In genomic region chr7:129804301-129805085, GRCh38 we compare ENCODE assay signal across 25 cellular contexts.
DNase-seq lines count a peak whose midpoint lies in the region; ATAC-seq, FAIRE-seq and TF ChIP-seq lines count a peak whose summit lies in the region.
"Had no signal": no experiment of that assay in that cellular context is flagged by ENCODE, and none has a peak within 500 bp of the region (broad histone marks: within the 10 kb centered on the region; RNA-seq: fewer than 3 reads in every experiment).

No MANE protein-coding gene starts in this region.

- TF ChIP-seq CTCF in IMR-90 (conservative IDR thresholded peaks at IDR 0.05; ENCODE audit: low read depth, low read length) (no peak), H1 (IDR thresholded peaks at IDR 0.05; ENCODE audit: control extremely low read depth in 1 of 3, insufficient read depth in 1 of 3, low read depth in 1 of 3, low read length in 3 of 3) (no peak), neural progenitor cell (IDR thresholded peaks at IDR 0.05) (no peak)

- no peak overlapping the region for H3K56ac ChIP-seq in IMR-90 (ENCODE audit: extremely low read depth, insufficient read depth, low read length)
- H3K56ac ChIP-seq in H1 (replicated peaks; ENCODE audit: insufficient read length, low read depth, low read length): no peak overlapping the region

- H3K14ac ChIP-seq in IMR-90 (replicated peaks; ENCODE audit: low read depth, low read length) (no peak overlapping the region), H1 (ENCODE audit: insufficient read length) (no peak overlapping the region)

- H3K9me1 ChIP-seq in IMR-90 (ENCODE audit: insufficient read depth, low read length): no peaks in the 10 kb centered on the region

- H2BK12ac ChIP-seq in H1 (ENCODE audit: low read depth, low read length): no peak overlapping the region

- TF ChIP-seq RAD21 in IMR-90 (IDR thresholded peaks at IDR 0.05; ENCODE audit: low read length) (no peak), H1 (IDR thresholded peaks at IDR 0.05 in 1 of 2, conservative IDR thresholded peaks at IDR 0.05 in 1 of 2; ENCODE audit: low read depth in 2 of 2, low read length in 2 of 2) (no peak)

- H2AK5ac ChIP-seq in IMR-90 (ENCODE audit: low read depth, low read length) (no peak overlapping the region), H1 (ENCODE audit: low read depth, low read length) (no peak overlapping the region)

- no peak overlapping the region for H2AFZ ChIP-seq in IMR-90 (replicated peaks; ENCODE audit: low read length, poor library complexity)
- H2AFZ ChIP-seq in H1 (ENCODE audit: low read length): no peak overlapping the region
- H2AFZ ChIP-seq in neural progenitor cell (replicated peaks): peak overlapping the region; percentile 79

- H3K27me3 ChIP-seq in IMR-90 (ENCODE audit: control insufficient read depth, insufficient read depth, low read length): peaks cover 23% of the 10 kb centered on the region; the same call in 1 of the 2 replicates
- H3K27me3 ChIP-seq in H1 (replicated peaks in 1 of 4; ENCODE audit: control insufficient read depth in 3 of 4, extremely low read depth in 1 of 4, insufficient read depth in 3 of 4, low read length in 3 of 4): no peaks in the 10 kb centered on the region
- no peaks in the 10 kb centered on the region for H3K27me3 ChIP-seq in neural progenitor cell
- H3K27me3 ChIP-seq: BLaER1 treated with 17β-estradiol and CSF1 and Interleukin-3, amounts not matched to agents 10 nM and 100 nM had no signal

- H3K9me3 ChIP-seq in IMR-90 (ENCODE audit: control insufficient read depth, insufficient read depth, low read length) (no peaks in the 10 kb centered on the region), H1 (ENCODE audit: insufficient read depth in 2 of 2, low read depth in 1 of 2, low read length in 1 of 2) (no peaks in the 10 kb centered on the region), neural progenitor cell (ENCODE audit: low read depth) (no peaks in the 10 kb centered on the region)
- H3K9me3 ChIP-seq: A549; BLaER1 treated with 17β-estradiol and CSF1 and Interleukin-3, amounts not matched to agents 10 nM and 100 nM; Caco-2; HAP-1 had no signal

- WGBS in IMR-90 (ENCODE audit: extremely low coverage in 2 of 2, insufficient read length in 1 of 2), 2 experiments: 86% methylated on average over 6 of the region's 24 CpGs; no CpG with 5 or more reads in 1 of the 2 experiments
- WGBS in H1 (ENCODE audit: extremely low coverage in 1 of 2, insufficient coverage in 1 of 2, insufficient read length in 1 of 2, insufficient replicate concordance in 2 of 2, low coverage in 1 of 2, low lambda C conversion rate in 2 of 2, missing lambda C conversion rate in 1 of 2), 2 experiments: 87% methylated on average over 24 of the region's 24 CpGs; no CpG with 5 or more reads in 1 of the 2 experiments

- H3K23me2 ChIP-seq in H1 (ENCODE audit: low read depth, low read length): no peaks in the 10 kb centered on the region

- intact Hi-C loops in IMR-90 (cut with micrococcal nuclease): no loop called here

- TF ChIP-seq POLR2A in IMR-90 (IDR thresholded peaks at IDR 0.05; ENCODE audit: low read depth, low read length) (no peak), H1 (IDR thresholded peaks at IDR 0.05; ENCODE audit: control extremely low read depth in 1 of 2, low read depth in 2 of 2, low read length in 2 of 2) (no peak), GM18505 (IDR thresholded peaks at IDR 0.05; ENCODE audit: borderline replicate concordance, extremely low read depth, insufficient read depth, insufficient read length) (no peak)

- H2AK9ac ChIP-seq in IMR-90 (replicated peaks; ENCODE audit: low read depth, low read length, poor library complexity): no peak overlapping the region

- no TSS peak for BruUV-seq in IMR-90 (replicated peaks; lab: Mats Ljungman, UMichigan)

- peak; percentile 6 for DNase-seq in AG20443 (ENCODE audit: low spot score)
- no peak for DNase-seq in IMR-90
- DNase-seq in H1 (ENCODE audit: low read depth in 1 of 2, low spot score in 2 of 2): no peak
- no peak for DNase-seq in neural progenitor cell (ENCODE audit: low spot score)
- DNase-seq in iPS-NIHi11 (ENCODE audit: low spot score): no peak
- DNase-seq in SKM-1 (lab: John Stamatoyannopoulos, UW; ENCODE audit: unreplicated experiment): no peak
- DNase-seq: Caco-2; CD4-positive, alpha-beta memory T cell; DND-41; Kasumi-1; NCI-H1694; NCI-H2081; NCI-H2171 treated with DMSO at 0.1 percent for 48 hours; NCI-H524 treated with DMSO at 0.1 percent for 48 hours; NCI-H82; OCI-M1; SHP77; T-helper 1 cell had no signal

- H2BK5ac ChIP-seq in IMR-90 (ENCODE audit: low read depth, low read length, poor library complexity, severe bottlenecking): no peak overlapping the region
- no peak overlapping the region for H2BK5ac ChIP-seq in H1 (ENCODE audit: low read depth, low read length)

- H4K8ac ChIP-seq in IMR-90 (ENCODE audit: low read depth in 2 of 2, low read length in 2 of 2): no peak overlapping the region
- peak overlapping the region; percentile 15; the same call in 1 of the 2 replicates for H4K8ac ChIP-seq in H1 (ENCODE audit: extremely low read depth, insufficient read depth, low read length)

- no peak overlapping the region for H3K4me2 ChIP-seq in IMR-90 (ENCODE audit: low read depth, low read length)
- H3K4me2 ChIP-seq in H1 (ENCODE audit: insufficient read depth in 1 of 2, low read depth in 2 of 2, low read length in 2 of 2): no peak overlapping the region
- H3K4me2 ChIP-seq in neural progenitor cell: no peak overlapping the region
- H3K4me2 ChIP-seq: A549 had no signal

- peak; percentile 14; the same call in 1 of the 2 replicates for ATAC-seq in IMR-90 (ENCODE audit: low read depth)
- ATAC-seq in GM18505 (IDR thresholded peaks at IDR 0.05; ENCODE audit: unreplicated experiment): no peak
- ATAC-seq in HG02623 (IDR thresholded peaks at IDR 0.05; ENCODE audit: unreplicated experiment): no peak

- H3K4me3 Mint-ChIP-seq in neural progenitor cell: no peak overlapping the region
- H3K4me3 Mint-ChIP-seq: CD4-positive, alpha-beta memory T cell had no signal

- no peak overlapping the region for H2BK120ac ChIP-seq in IMR-90 (ENCODE audit: low read depth, low read length)
- H2BK120ac ChIP-seq in H1 (replicated peaks; ENCODE audit: low read depth, low read length): no peak overlapping the region

- H3K27ac ChIP-seq in IMR-90 (ENCODE audit: insufficient read depth, low read length) (no peak overlapping the region), H1 (ENCODE audit: low read depth, low read length) (no peak overlapping the region), neural progenitor cell (no peak overlapping the region)
- H3K27ac ChIP-seq: A549; BLaER1 treated with 17β-estradiol and CSF1 and Interleukin-3, amounts not matched to agents 10 nM and 100 nM; SK-N-MC had no signal

- FAIRE-seq in H1 (lab: Jason Lieb, UNC): no peak
- FAIRE-seq: A549, GM12892 had no signal

- CTCF ChIA-PET in IMR-90 (lab: Yijun Ruan, JAX) (no interaction called here), H1 (lab: Charles Lee; ENCODE audit: partially characterized antibody) (interaction anchor here (0.7 to 3.3 kb wide), 6 partner anchors 12 to 163 kb away, joined by 3 to 10 read pairs (median 4); no protein-coding TSS in a partner anchor)

- H3K4me1 ChIP-seq in IMR-90 (ENCODE audit: control insufficient read depth, insufficient read depth, low read length) (no peaks in the 10 kb centered on the region), H1 (replicated peaks in 1 of 4; ENCODE audit: control insufficient read depth in 3 of 4, insufficient read depth in 4 of 4, low read length in 3 of 4) (peaks cover 0 to 9% (median 4%) of the 10 kb centered on the region in 4 experiments; a peak in 4 of 7 replicates), neural progenitor cell (no peaks in the 10 kb centered on the region)
- H3K4me1 ChIP-seq: A549, Caco-2, HAP-1 had no signal

- H4K91ac ChIP-seq in IMR-90 (ENCODE audit: insufficient read depth, low read depth, low read length): no peak overlapping the region
- no peak overlapping the region for H4K91ac ChIP-seq in H1 (replicated peaks; ENCODE audit: insufficient read length, low read length)

- no peak overlapping the region for H2BK20ac ChIP-seq in IMR-90 (ENCODE audit: low read depth, low read length)
- no peak overlapping the region for H2BK20ac ChIP-seq in H1 (ENCODE audit: low read length)

- H4K5ac ChIP-seq in IMR-90 (ENCODE audit: low read depth, low read length): no peak overlapping the region
- H4K5ac ChIP-seq in H1 (ENCODE audit: insufficient read length, low read depth, low read length): no peak overlapping the region

- H3K18ac ChIP-seq in IMR-90 (ENCODE audit: low read depth, low read length) (no peak overlapping the region), H1 (ENCODE audit: extremely low read depth, low read length) (no peak overlapping the region)

- H4K20me1 ChIP-seq in IMR-90 (ENCODE audit: insufficient read depth, low read length) (no peaks in the 10 kb centered on the region), H1 (replicated peaks in 1 of 2; ENCODE audit: control insufficient read depth in 1 of 2, insufficient read depth in 2 of 2, low read length in 2 of 2) (no peaks in the 10 kb centered on the region), neural progenitor cell (ENCODE audit: low read depth) (no peaks in the 10 kb centered on the region)
- H4K20me1 ChIP-seq: BLaER1 treated with 17β-estradiol and CSF1 and Interleukin-3, amounts not matched to agents 10 nM and 100 nM had no signal

- no peak overlapping the region for H3K4ac ChIP-seq in IMR-90 (ENCODE audit: low read depth, low read length)
- H3K4ac ChIP-seq in H1 (replicated peaks; ENCODE audit: insufficient read length, low read depth, low read length): no peak overlapping the region

- H2BK15ac ChIP-seq in IMR-90 (ENCODE audit: low read depth, low read length): no peak overlapping the region
- no peak overlapping the region for H2BK15ac ChIP-seq in H1 (ENCODE audit: low read length)

- TF ChIP-seq EP300 in H1 (IDR thresholded peaks at IDR 0.05; ENCODE audit: borderline replicate concordance in 1 of 2, low read depth in 2 of 2, low read length in 2 of 2): no peak

- peaks cover 12% of the 10 kb centered on the region for H3K4me1 Mint-ChIP-seq in neural progenitor cell
- H3K4me1 Mint-ChIP-seq: CD4-positive, alpha-beta memory T cell had no signal

- in situ Hi-C loops in IMR-90 (cut with MboI; ENCODE audit: low sequenced_read_pairs): no loop called here

- H3K23ac ChIP-seq in IMR-90 (ENCODE audit: low read depth, low read length): no peak overlapping the region
- no peak overlapping the region for H3K23ac ChIP-seq in H1 (ENCODE audit: insufficient read length)

- H3K36me3 Mint-ChIP-seq in neural progenitor cell: no peaks in the 10 kb centered on the region
- H3K36me3 Mint-ChIP-seq: CD4-positive, alpha-beta memory T cell had no signal

- H3K36me3 ChIP-seq in IMR-90 (ENCODE audit: control insufficient read depth, insufficient read depth, low read length): no peaks in the 10 kb centered on the region
- no peaks in the 10 kb centered on the region for H3K36me3 ChIP-seq in H1 (ENCODE audit: control insufficient read depth in 2 of 4, insufficient read depth in 4 of 4, low read length in 3 of 4)
- H3K36me3 ChIP-seq in neural progenitor cell: no peaks in the 10 kb centered on the region
- H3K36me3 ChIP-seq: BLaER1 treated with 17β-estradiol and CSF1 and Interleukin-3, amounts not matched to agents 10 nM and 100 nM; HAP-1 had no signal

- POLR2A ChIA-PET in IMR-90 (lab: Charles Lee; ENCODE audit: unreplicated experiment) (no interaction called here), H1 (lab: Charles Lee; ENCODE audit: partially characterized antibody) (no interaction called here)

- peaks cover 4% of the 10 kb centered on the region for H3F3A ChIP-seq in neural progenitor cell (ENCODE audit: low read depth)

- no peaks in the 10 kb centered on the region for H3K9me3 Mint-ChIP-seq in neural progenitor cell
- H3K9me3 Mint-ChIP-seq: CD4-positive, alpha-beta memory T cell had no signal

- no peak overlapping the region for H3K4me3 ChIP-seq in IMR-90 (ENCODE audit: insufficient read depth, low read depth, low read length)
- H3K4me3 ChIP-seq in H1 (ENCODE audit: extremely low read depth in 1 of 4, insufficient read depth in 2 of 4, low read depth in 3 of 4, low read length in 4 of 4): no peak overlapping the region
- H3K4me3 ChIP-seq in neural progenitor cell: no peak overlapping the region
- H3K4me3 ChIP-seq: A549; BLaER1 treated with 17β-estradiol and CSF1 and Interleukin-3, amounts not matched to agents 10 nM and 100 nM; HAP-1; SK-N-MC had no signal

- peaks cover 7% of the 10 kb centered on the region for H3K27me3 Mint-ChIP-seq in neural progenitor cell (ENCODE audit: insufficient read depth, low read depth)

- H3K27ac Mint-ChIP-seq in neural progenitor cell: no peak overlapping the region
- H3K27ac Mint-ChIP-seq: CD4-positive, alpha-beta memory T cell had no signal

- H3K79me2 ChIP-seq in H1 (ENCODE audit: control insufficient read depth in 1 of 2, insufficient read depth in 2 of 2, low read length in 2 of 2) (no peaks in the 10 kb centered on the region), neural progenitor cell (ENCODE audit: low read depth) (no peaks in the 10 kb centered on the region)

- no peak overlapping the region for H3K9ac ChIP-seq in IMR-90 (ENCODE audit: low read depth, low read length)
- H3K9ac ChIP-seq in H1 (replicated peaks in 1 of 4; ENCODE audit: extremely low read depth in 1 of 4, low read depth in 3 of 4, low read length in 3 of 4): no peak overlapping the region
- H3K9ac ChIP-seq in neural progenitor cell: no peak overlapping the region
- H3K9ac ChIP-seq: BLaER1 treated with 17β-estradiol and CSF1 and Interleukin-3, amounts not matched to agents 10 nM and 100 nM had no signal

- H3K79me1 ChIP-seq in IMR-90 (ENCODE audit: low read depth in 1 of 2, low read length in 2 of 2): no peaks in the 10 kb centered on the region
- H3K79me1 ChIP-seq in H1 (ENCODE audit: low read depth, low read length): no peaks in the 10 kb centered on the region

- dilution Hi-C loops in IMR-90 (cut with HindIII; ENCODE audit: low sequenced_read_pairs, unreplicated experiment): no loop called here
